Comparison of ENCODE assay signal across 13 cellular contexts in the genomic region with DNA sequence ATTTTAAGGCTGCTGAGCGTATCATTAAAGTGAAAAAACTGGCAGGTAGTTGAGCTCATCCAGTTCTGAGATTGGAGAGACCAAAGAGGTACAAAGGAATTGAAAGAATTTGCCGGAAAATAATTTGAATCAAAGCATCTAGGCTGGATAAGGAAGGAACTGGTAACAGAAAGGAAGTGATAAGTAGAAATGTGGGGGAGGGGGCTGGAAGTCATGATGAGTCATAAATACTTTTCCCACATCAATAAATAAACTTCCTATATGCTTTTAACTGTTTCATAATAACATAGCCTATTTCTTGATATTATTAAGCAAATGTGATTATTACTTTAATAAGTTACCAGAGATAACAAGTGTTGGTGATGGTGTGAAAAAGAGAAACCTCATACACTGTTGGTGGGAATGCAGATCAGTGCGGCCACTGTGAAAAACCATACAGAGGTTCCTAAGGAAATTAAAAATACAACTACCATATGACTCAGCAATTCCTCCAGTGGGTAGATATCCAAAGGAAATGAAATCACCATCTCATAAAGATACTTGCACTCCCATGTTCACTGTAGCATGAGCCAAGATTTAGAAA. TPM values are rescaled to one million over a fixed set of nuclear protein-coding genes. Genes with fewer than 3 reads are reported as not detected.
DNase-seq lines count a peak whose midpoint lies in the region; ATAC-seq and TF ChIP-seq lines count a peak whose summit lies in the region.
"Had no signal": no experiment of that assay in that cellular context is flagged by ENCODE, and none has a peak within 500 bp of the region (broad histone marks: within the 10 kb centered on the region; RNA-seq: fewer than 3 reads in every experiment).

No MANE protein-coding gene starts in this region.

- no peak for DNase-seq in activated CD4-positive, alpha-beta T cell treated with anti-CD3 and anti-CD28 coated beads for 36 hours
- no peak for DNase-seq in activated CD4-positive, alpha-beta T cell treated with anti-CD3 and anti-CD28 coated beads for 48 hours
- DNase-seq in RPMI7951 (ENCODE audit: low read depth) (peak; percentile 87), fibroblast of mammary gland (ENCODE audit: low read depth) (peak; percentile 88), smooth muscle cell of the brain vasculature (ENCODE audit: low read depth, low spot score) (peak; percentile 20), cerebellar cortex (ENCODE audit: low spot score) (no peak), amygdala (lab: John Stamatoyannopoulos, UW) (no peak)
- DNase-seq: 8988T; activated naive CD8-positive, alpha-beta T cell treated with anti-CD3 and anti-CD28 coated beads, Interleukin-2, amount 10 ng/mL, durations not matched to agents 7 days and 5 days; left cardiac atrium; NCI-H1417; T-helper 1 cell had no signal

- no peak overlapping the region for H3K27ac Mint-ChIP-seq in activated CD4-positive, alpha-beta T cell treated with anti-CD3 and anti-CD28 coated beads for 36 hours
- H3K27ac Mint-ChIP-seq: activated naive CD8-positive, alpha-beta T cell treated with anti-CD3 and anti-CD28 coated beads, Interleukin-2, amount 10 ng/mL, durations not matched to agents 7 days and 5 days had no signal

- H3K27me3 Mint-ChIP-seq in activated CD4-positive, alpha-beta T cell treated with anti-CD3 and anti-CD28 coated beads for 36 hours: no peaks in the 10 kb centered on the region
- H3K27me3 Mint-ChIP-seq: activated naive CD8-positive, alpha-beta T cell treated with anti-CD3 and anti-CD28 coated beads, Interleukin-2, amount 10 ng/mL, durations not matched to agents 7 days and 5 days had no signal

- CTCF ChIA-PET in activated CD4-positive, alpha-beta T cell treated with anti-CD3 and anti-CD28 coated beads for 36 hours (lab: Charles Lee): interaction anchor here (1.4 kb wide), 1 partner anchor 19 kb away, joined by 3 read pairs; no protein-coding TSS in a partner anchor

- H3K9me3 Mint-ChIP-seq in activated CD4-positive, alpha-beta T cell treated with anti-CD3 and anti-CD28 coated beads for 36 hours (ENCODE audit: low read depth): no peaks in the 10 kb centered on the region

- peaks cover 36% of the 10 kb centered on the region for H3K4me1 Mint-ChIP-seq in activated CD4-positive, alpha-beta T cell treated with anti-CD3 and anti-CD28 coated beads for 36 hours

- no peak overlapping the region for H3K4me3 Mint-ChIP-seq in activated CD4-positive, alpha-beta T cell treated with anti-CD3 and anti-CD28 coated beads for 36 hours
- H3K4me3 Mint-ChIP-seq: activated naive CD8-positive, alpha-beta T cell treated with anti-CD3 and anti-CD28 coated beads, Interleukin-2, amount 10 ng/mL, durations not matched to agents 7 days and 5 days had no signal

- intact Hi-C loops in activated CD4-positive, alpha-beta T cell treated with anti-CD3 and anti-CD28 coated beads for 36 hours (cut with DNase I, micrococcal nuclease): loop anchor here in 1 of 2 experiments (10.0 kb wide), 1 partner anchor 220 kb away; no protein-coding TSS in a partner anchor

- no peak for TF ChIP-seq CTCF in fibroblast of mammary gland (conservative IDR thresholded peaks at IDR 0.05; ENCODE audit: control insufficient read depth, insufficient read depth, low read depth, low read length)

- H3K36me3 Mint-ChIP-seq in activated CD4-positive, alpha-beta T cell treated with anti-CD3 and anti-CD28 coated beads for 36 hours (ENCODE audit: low read depth): no peaks in the 10 kb centered on the region

- POLR2A ChIA-PET in activated CD4-positive, alpha-beta T cell treated with anti-CD3 and anti-CD28 coated beads for 36 hours (lab: Charles Lee): no interaction called here

- H3K4me3 ChIP-seq in fibroblast of mammary gland (ENCODE audit: control insufficient read depth, low read depth, low read length): no peak overlapping the region

- ATAC-seq in activated CD4-positive, alpha-beta T cell treated with anti-CD3 and anti-CD28 coated beads for 36 hours: peak; percentile 70
- ATAC-seq in HG02642 (IDR thresholded peaks at IDR 0.05; ENCODE audit: poor library complexity, unreplicated experiment): no peak

RNA-seq across cellular contexts. Expression of a gene that starts 27.0 kb away (rescaled TPM):
- 1 to 10 TPM; 3.1 to 3.7 TPM for total RNA-seq in activated CD4-positive, alpha-beta T cell treated with anti-CD3 and anti-CD28 coated beads for 36 hours
- 5.2 and 7.6 TPM in 2 replicates for total RNA-seq in RPMI7951 (2014; rRNA removed; shearing (Covaris generic))

Comparison
In these comparisons a context has a peak if more than half of its experiments do, and no peak if none do; other contexts are left out.
1. DNase-seq: peak in RPMI7951 (single experiment), fibroblast of mammary gland (single experiment) and smooth muscle cell of the brain vasculature (single experiment); none in activated CD4-positive, alpha-beta T cell treated with anti-CD3 and anti-CD28 coated beads for 36 hours (single experiment), activated CD4-positive, alpha-beta T cell treated with anti-CD3 and anti-CD28 coated beads for 48 hours (single experiment), cerebellar cortex (single experiment) and amygdala (0 of 56).